9 cellular contexts compared by ENCODE assay signal in genomic region chr13:77918391-77919261, GRCh38. TPM values are rescaled to one million over a fixed set of nuclear protein-coding genes. Genes with fewer than 3 reads are reported as not detected.
DNase-seq lines count a peak whose midpoint lies in the region; ATAC-seq and TF ChIP-seq lines count a peak whose summit lies in the region.
"Had no signal": no experiment of that assay in that cellular context is flagged by ENCODE, and none has a peak within 500 bp of the region (broad histone marks: within the 10 kb centered on the region; RNA-seq: fewer than 3 reads in every experiment).

EDNRB (minus strand) TSS chr13:77918831; CDS start chr13:77918573, 258 bp downstream.

- peaks cover 16% of the 10 kb centered on the region for H3K9me3 Mint-ChIP-seq in neural progenitor cell
- H3K9me3 Mint-ChIP-seq: central memory CD8-positive, alpha-beta T cell had no signal

- H3K36me3 ChIP-seq in A673 (ENCODE audit: insufficient read depth, low read length, poor library complexity, severe bottlenecking) (no peaks in the 10 kb centered on the region), neural progenitor cell (no peaks in the 10 kb centered on the region)

- BruUV-seq in A673 (replicated peaks; lab: Mats Ljungman, UMichigan) = no TSS peak

- CTCF ChIA-PET in A673 (lab: Charles Lee) = no interaction called here

- intact Hi-C loops in A673 (cut with micrococcal nuclease; ENCODE audit: unreplicated experiment) = loop anchor here (5.0 kb wide), 1 partner anchor 136 kb away; no protein-coding TSS in a partner anchor

- no peaks in the 10 kb centered on the region for H4K20me1 ChIP-seq in neural progenitor cell (ENCODE audit: low read depth)

- TF ChIP-seq CTCF in A673 (conservative IDR thresholded peaks at IDR 0.05; ENCODE audit: low read depth, low read length) (peak; percentile 28; the same call in 1 of the 2 replicates), WI38 (IDR thresholded peaks at IDR 0.05; ENCODE audit: low read depth, low read length) (no peak), neural progenitor cell (IDR thresholded peaks at IDR 0.05) (peak; percentile 5)

- H3K4me1 Mint-ChIP-seq in neural progenitor cell = no peaks in the 10 kb centered on the region
- H3K4me1 Mint-ChIP-seq: central memory CD8-positive, alpha-beta T cell had no signal

- H3K4me2 ChIP-seq in neural progenitor cell = peak within 1 kb of the TSS; percentile 95

- H3K4me1 ChIP-seq in A673 (ENCODE audit: insufficient read depth, low read length, poor library complexity, severe bottlenecking) = peaks cover 5% of the 10 kb centered on the region
- peaks cover 19% of the 10 kb centered on the region for H3K4me1 ChIP-seq in neural progenitor cell

- no peak within 1 kb of the TSS for H3K4me3 Mint-ChIP-seq in neural progenitor cell
- H3K4me3 Mint-ChIP-seq: central memory CD8-positive, alpha-beta T cell had no signal

- no peak within 1 kb of the TSS for H3K9ac ChIP-seq in neural progenitor cell

- peak within 1 kb of the TSS; percentile 33 for H3K4me3 ChIP-seq in A673 (ENCODE audit: low read depth, low read length, poor library complexity, severe bottlenecking)
- peak within 1 kb of the TSS; percentile 73 for H3K4me3 ChIP-seq in WI38 (ENCODE audit: low read depth, low read length)
- peak within 1 kb of the TSS; percentile 65 for H3K4me3 ChIP-seq in neural progenitor cell

- H3K36me3 Mint-ChIP-seq in neural progenitor cell = peaks cover 3% of the 10 kb centered on the region

- no peaks in the 10 kb centered on the region for H3K79me2 ChIP-seq in neural progenitor cell (ENCODE audit: low read depth)

- H2AFZ ChIP-seq in neural progenitor cell (replicated peaks) = peak within 1 kb of the TSS; percentile 93

- H3K27ac Mint-ChIP-seq in neural progenitor cell = peak within 1 kb of the TSS; percentile 46

- POLR2A ChIA-PET in A673 (lab: Charles Lee; ENCODE audit: low non-redundant PET) = no interaction called here

- H3K27me3 ChIP-seq in A673 (replicated peaks; ENCODE audit: insufficient read depth, low read depth, low read length, poor library complexity) (peaks cover 72% of the 10 kb centered on the region), neural progenitor cell (peaks cover 40% of the 10 kb centered on the region)

- DNase-seq in A673 (ENCODE audit: low spot score) (peak; percentile 81), germinal center (ENCODE audit: low spot score) (peak; percentile 5), neural progenitor cell (ENCODE audit: low spot score) (peak; percentile 58), HT-29 (ENCODE audit: low spot score) (no peak)

- H3K9me3 ChIP-seq in A673 (ENCODE audit: low read depth, low read length, poor library complexity, severe bottlenecking) (no peaks in the 10 kb centered on the region), neural progenitor cell (ENCODE audit: low read depth) (no peaks in the 10 kb centered on the region)

- H3K27ac ChIP-seq in A673 (ENCODE audit: low read depth, low read length, poor library complexity, severe bottlenecking) (no peak within 1 kb of the TSS), neural progenitor cell (no peak within 1 kb of the TSS)

- peaks cover 20% of the 10 kb centered on the region for H3F3A ChIP-seq in neural progenitor cell (ENCODE audit: low read depth)

- H3K27me3 Mint-ChIP-seq in neural progenitor cell (ENCODE audit: insufficient read depth, low read depth) = peaks cover 3% of the 10 kb centered on the region

- ATAC-seq in GM18511 (IDR thresholded peaks at IDR 0.05; ENCODE audit: unreplicated experiment) (peak; percentile 53), HG02885 (IDR thresholded peaks at IDR 0.05; ENCODE audit: poor library complexity, unreplicated experiment) (no peak), GM21526 (IDR thresholded peaks at IDR 0.05; ENCODE audit: low FRiP score, unreplicated experiment) (no peak)

RNA-seq across cellular contexts. Expression of gene EDNRB, which starts in this region (rescaled TPM):
- total RNA-seq in A673 (2021) = 0.07 and 0.13 TPM in 2 replicates
- total RNA-seq in neural progenitor cell (ENCODE audit: low replicate concordance) = 2.0 and 2.2 TPM in 2 replicates
- total RNA-seq in HT-29 (2014; rRNA removed; shearing (Covaris generic)) = not detected in 2 replicates

Comparison
In these comparisons a context has a peak if more than half of its experiments do, and no peak if none do; other contexts are left out.
1. Peak in DNase-seq and H3K4me3 ChIP-seq in A673; RNA of the gene not detected or under 1 TPM.